Comparison of ENCODE assay signal across 9 cellular contexts in the genomic region with DNA sequence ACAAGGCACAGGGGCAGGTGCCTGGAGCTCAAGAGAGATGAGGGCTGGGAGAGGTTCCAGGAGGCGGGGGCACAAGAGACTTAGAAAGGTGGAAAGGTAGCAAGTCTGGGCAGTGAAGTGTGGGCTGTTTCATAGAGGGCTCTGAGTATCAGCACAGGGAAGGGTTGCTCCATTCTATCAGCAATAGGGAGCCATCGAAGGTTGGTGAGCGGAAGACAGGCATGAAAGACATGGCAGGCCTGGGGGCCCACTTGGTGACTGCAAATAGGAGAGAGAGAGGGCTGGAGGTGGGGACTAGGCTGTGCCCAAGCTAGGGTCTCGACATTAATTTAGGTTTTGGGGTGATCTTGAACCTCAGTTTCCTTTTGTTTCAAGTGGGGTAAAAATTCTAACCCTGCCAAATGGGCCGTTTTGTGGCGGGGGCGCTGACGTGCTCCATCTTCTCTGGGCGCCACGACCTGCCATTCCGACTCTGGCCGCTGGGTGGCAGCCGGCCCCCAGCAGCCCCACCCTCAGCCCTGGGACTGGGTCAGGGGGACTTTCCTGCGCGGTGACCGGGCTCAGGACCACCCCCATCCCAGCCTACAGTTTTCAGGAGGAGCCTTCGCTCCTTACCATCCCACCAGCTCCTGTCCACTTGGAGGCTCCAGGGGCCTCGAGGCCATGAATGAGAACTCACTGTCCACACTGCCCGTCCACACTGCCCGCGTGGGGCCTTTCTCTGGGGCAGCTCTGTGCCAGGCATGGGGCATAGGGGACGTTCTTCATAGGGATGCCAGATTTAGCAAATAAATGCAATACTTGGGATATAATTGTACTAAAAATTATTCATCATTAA. TPM values are rescaled to one million over a fixed set of nuclear protein-coding genes. Genes with fewer than 3 reads are reported as not detected.
DNase-seq lines count a peak whose midpoint lies in the region; ATAC-seq and TF ChIP-seq lines count a peak whose summit lies in the region.
"Had no signal": no experiment of that assay in that cellular context is flagged by ENCODE, and none has a peak within 500 bp of the region (broad histone marks: within the 10 kb centered on the region; RNA-seq: fewer than 3 reads in every experiment).

No MANE protein-coding gene starts in this region.

- H2BK120ac ChIP-seq in neuronal stem cell (ENCODE audit: low read depth, low read length) = no peak overlapping the region

- DNase-seq in NCI-H1092 (lab: John Stamatoyannopoulos, UW) = peak; percentile 7
- no peak for DNase-seq in NCI-H1092 treated with DMSO at 0.1 percent for 48 hours (lab: John Stamatoyannopoulos, UW)
- peak; percentile 33 for DNase-seq in NCI-H748 (lab: John Stamatoyannopoulos, UW; ENCODE audit: unreplicated experiment)
- peak; percentile 54 for DNase-seq in activated T-cell treated with anti-CD3 and anti-CD28 coated beads for 48 hours (ENCODE audit: low read depth)
- DNase-seq in fibroblast of mammary gland (ENCODE audit: low read depth) = peak; percentile 12
- peak; percentile 57 for DNase-seq in neuronal stem cell (ENCODE audit: low spot score)
- peak; percentile 41 for DNase-seq in transverse colon

- no peak overlapping the region for H4K91ac ChIP-seq in neuronal stem cell (ENCODE audit: low read depth, low read length, poor library complexity)

- no peak for ATAC-seq in HG02884 (IDR thresholded peaks at IDR 0.05; ENCODE audit: unreplicated experiment)

- peak; percentile 67 for TF ChIP-seq CTCF in fibroblast of mammary gland (conservative IDR thresholded peaks at IDR 0.05; ENCODE audit: control insufficient read depth, insufficient read depth, low read depth, low read length)
- TF ChIP-seq CTCF in transverse colon (IDR thresholded peaks at IDR 0.05) = peak; percentile 86 to 98 (median 96)

- WGBS in neuronal stem cell (ENCODE audit: extremely low coverage in 2 of 2, insufficient read length in 2 of 2, insufficient replicate concordance in 1 of 2), 2 donors = no CpG with 5 or more reads among the region's 22 CpGs
- 0 to 27% methylated on average over 1 to 22 of the region's 22 CpGs for WGBS in transverse colon (ENCODE audit: low coverage in 1 of 2), 2 donors

- H3K9me3 ChIP-seq in neuronal stem cell (replicated peaks in 1 of 2; ENCODE audit: control insufficient read depth in 2 of 2, insufficient read depth in 1 of 2, low read depth in 1 of 2, low read length in 2 of 2) = no peaks in the 10 kb centered on the region
- H3K9me3 ChIP-seq in transverse colon = no peaks in the 10 kb centered on the region
- H3K9me3 ChIP-seq: BLaER1 had no signal

- no peak overlapping the region for H3K4ac ChIP-seq in neuronal stem cell (ENCODE audit: low read length)

- TF ChIP-seq EP300 in transverse colon (IDR thresholded peaks at IDR 0.05; ENCODE audit: low read depth) = no peak

- peak overlapping the region; percentile 9 for H3K23ac ChIP-seq in neuronal stem cell (ENCODE audit: low read depth, low read length, poor library complexity)

- H2AFZ ChIP-seq in neuronal stem cell (ENCODE audit: low read length) = peak overlapping the region; percentile 27

- no peak overlapping the region for H2BK5ac ChIP-seq in neuronal stem cell (ENCODE audit: low read length)

- H3K9ac ChIP-seq in neuronal stem cell (ENCODE audit: low read depth, low read length, poor library complexity) = no peak overlapping the region
- H3K9ac ChIP-seq: BLaER1 had no signal

- no peak overlapping the region for H2BK12ac ChIP-seq in neuronal stem cell (ENCODE audit: low read length)

- no peak for TF ChIP-seq POLR2A in transverse colon (IDR thresholded peaks at IDR 0.05)

- H2AK5ac ChIP-seq in neuronal stem cell (ENCODE audit: low read depth, low read length) = peak overlapping the region; percentile 80

- H3K14ac ChIP-seq in neuronal stem cell (ENCODE audit: low read length) = no peak overlapping the region

- peak overlapping the region; percentile 96 for H2BK15ac ChIP-seq in neuronal stem cell (ENCODE audit: low read length)

- H3K4me1 ChIP-seq in neuronal stem cell (ENCODE audit: control insufficient read depth in 2 of 2, insufficient read depth in 1 of 2, low read depth in 1 of 2, low read length in 2 of 2) = no peaks in the 10 kb centered on the region
- peaks cover 0 to 3% (median 0%) of the 10 kb centered on the region in 4 donors for H3K4me1 ChIP-seq in transverse colon

- H3K4me3 ChIP-seq in fibroblast of mammary gland (ENCODE audit: control insufficient read depth, low read depth, low read length) = no peak overlapping the region
- H3K4me3 ChIP-seq in neuronal stem cell (ENCODE audit: low read length in 2 of 2) = no peak overlapping the region
- H3K4me3 ChIP-seq in transverse colon = no peak overlapping the region
- H3K4me3 ChIP-seq: BLaER1 had no signal

- H3K79me1 ChIP-seq in neuronal stem cell (ENCODE audit: low read depth, low read length) = no peaks in the 10 kb centered on the region

- no peak overlapping the region for H3K4me2 ChIP-seq in neuronal stem cell (ENCODE audit: insufficient read depth, low read length, poor library complexity, severe bottlenecking)
- H3K4me2 ChIP-seq: BLaER1 had no signal

- in situ Hi-C loops in transverse colon (cut with MboI; ENCODE audit: low pct_ligation_motif_present in 1 of 4, low pct_unique_long_range_greater_than_20kb in 1 of 4, low sequenced_read_pairs in 3 of 4) = loop anchor here (10.0 to 25.0 kb wide), 3 partner anchors 262 to 359 kb away; no protein-coding TSS in a partner anchor

- H3K27ac ChIP-seq in neuronal stem cell (replicated peaks; ENCODE audit: low read length) (no peak overlapping the region), transverse colon (no peak overlapping the region)
- H3K27ac ChIP-seq: BLaER1 had no signal

- H3K18ac ChIP-seq in neuronal stem cell (ENCODE audit: low read length) = no peak overlapping the region

- intact Hi-C loops in transverse colon (cut with DNase I; ENCODE audit: low total_unique reads) = loop anchor here (5.0 kb wide), 2 partner anchors 287 to 362 kb away; partner anchors contain the start of gene UNC5B

- no peak overlapping the region for H4K8ac ChIP-seq in neuronal stem cell (ENCODE audit: low read depth, low read length)

- peaks cover 0 to 52% (median 0%) of the 10 kb centered on the region in 3 experiments for H3K27me3 ChIP-seq in neuronal stem cell (ENCODE audit: control insufficient read depth in 3 of 3, insufficient read depth in 3 of 3, low read depth in 1 of 3, low read length in 3 of 3)
- peaks cover 14% of the 10 kb centered on the region for H3K27me3 ChIP-seq in transverse colon
- H3K27me3 ChIP-seq: BLaER1 had no signal

- H3K36me3 ChIP-seq in neuronal stem cell (replicated peaks in 1 of 2; ENCODE audit: control insufficient read depth in 2 of 2, insufficient read depth in 2 of 2, low read length in 2 of 2) (no peaks in the 10 kb centered on the region), transverse colon (no peaks in the 10 kb centered on the region)
- H3K36me3 ChIP-seq: BLaER1 had no signal

RNA-seq across cellular contexts. Expression of gene PCBD1, which starts 37.2 kb away (rescaled TPM):
- 71.7 TPM for polyA plus RNA-seq in neuronal stem cell (2013, experiment 1 of 2)
- 72.0 TPM for polyA plus RNA-seq in neuronal stem cell (2013, experiment 2 of 2)
- 10 to 100 TPM; 21.7 to 69.6 (median 44.8) TPM for total RNA-seq in transverse colon
